Comparison of ENCODE assay signal across 8 cellular contexts in the genomic region with DNA sequence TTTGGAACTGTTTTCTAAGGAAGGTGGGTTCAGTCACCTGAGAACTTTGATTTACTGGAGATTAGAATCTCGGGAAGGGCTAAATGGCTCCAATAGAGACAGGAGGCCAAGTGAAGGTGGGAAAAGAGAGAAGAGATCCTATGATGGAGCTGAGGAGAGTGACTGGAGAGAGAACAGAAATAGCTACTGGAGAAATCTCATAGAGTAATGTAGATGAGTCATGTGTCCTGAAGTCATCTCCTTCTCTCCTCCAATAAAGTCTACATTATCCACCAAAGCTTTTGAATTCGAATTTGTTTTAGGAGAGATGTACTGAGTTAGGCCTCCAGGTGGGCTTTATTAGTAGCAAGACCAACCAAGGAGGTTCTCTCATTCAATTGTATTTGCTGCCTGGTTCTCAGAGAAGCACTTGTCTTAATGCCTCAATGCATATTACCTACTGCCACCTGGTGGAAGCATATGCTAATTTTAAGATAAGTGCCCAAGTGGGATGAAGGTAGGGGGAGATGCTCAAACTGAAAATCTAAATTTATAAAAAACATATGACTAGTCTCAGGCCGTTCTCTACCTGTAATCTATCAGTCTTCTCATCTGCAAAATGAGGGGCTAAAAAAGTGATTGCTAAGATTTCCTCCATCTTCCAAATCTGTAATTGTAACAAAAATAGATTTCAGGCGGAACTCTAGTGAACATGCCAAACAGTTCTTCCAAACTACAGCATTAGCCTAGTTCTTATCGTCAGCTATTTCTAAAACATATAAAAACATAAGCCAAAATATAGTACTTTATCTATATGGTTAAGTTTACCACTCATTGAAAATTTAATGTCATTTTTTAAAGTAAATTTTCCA. TPM values are rescaled to one million over a fixed set of nuclear protein-coding genes. Genes with fewer than 3 reads are reported as not detected.
DNase-seq lines count a peak whose midpoint lies in the region; ATAC-seq and TF ChIP-seq lines count a peak whose summit lies in the region.

No MANE protein-coding gene starts in this region.

- ATAC-seq in HG02623 (IDR thresholded peaks at IDR 0.05; ENCODE audit: unreplicated experiment) (peak; percentile 65), GM18520 (IDR thresholded peaks at IDR 0.05; ENCODE audit: unreplicated experiment) (no peak)

- H3K27ac ChIP-seq in liver (ENCODE audit: low read depth in 1 of 2, low read length in 2 of 2), result no peak overlapping the region

- H3K36me3 ChIP-seq in liver (ENCODE audit: control insufficient read depth in 4 of 4, insufficient read depth in 3 of 4, low read depth in 1 of 4, low read length in 3 of 4), result no peaks in the 10 kb centered on the region

- 56% methylated on average over 5 of the region's 5 CpGs for WGBS in liver

- peak; percentile 75 to 82 for TF ChIP-seq RAD21 in liver (IDR thresholded peaks at IDR 0.05)

- TF ChIP-seq CTCF in liver (IDR thresholded peaks at IDR 0.05; ENCODE audit: low read depth, low read length, missing input control), result peak; percentile 39

- H3K9ac ChIP-seq in liver (ENCODE audit: low read depth in 1 of 2, low read length in 2 of 2), result no peak overlapping the region

- H3K9me3 ChIP-seq in liver (ENCODE audit: control insufficient read depth in 4 of 4, low read length in 3 of 4), result no peaks in the 10 kb centered on the region

- DNase-seq in A172 (ENCODE audit: low spot score) (peak; percentile 46), EL (peak; percentile 56), NCI-H187 treated with DMSO at 0.1 percent for 48 hours (lab: John Stamatoyannopoulos, UW) (peak; percentile 5), astrocyte of the hippocampus (ENCODE audit: low read depth, low spot score) (peak; percentile 52), anterior cingulate cortex (lab: John Stamatoyannopoulos, UW) (no peak)

- no peak overlapping the region for H3K4me3 ChIP-seq in liver (ENCODE audit: low read depth in 1 of 3, low read length in 3 of 3)

- no peaks in the 10 kb centered on the region for H3K27me3 ChIP-seq in liver (ENCODE audit: control insufficient read depth in 4 of 4, insufficient read depth in 4 of 4, low read length in 3 of 4)

- H3K4me1 ChIP-seq in liver (ENCODE audit: control insufficient read depth in 4 of 4, insufficient read depth in 4 of 4, low read length in 3 of 4), result peaks cover 0 to 14% (median 9%) of the 10 kb centered on the region in 4 donors

TF ChIP-seq in liver, 16 proteins besides CTCF, POLR2A, EP300 and RAD21:
- TF ChIP-seq, protein P1, sequence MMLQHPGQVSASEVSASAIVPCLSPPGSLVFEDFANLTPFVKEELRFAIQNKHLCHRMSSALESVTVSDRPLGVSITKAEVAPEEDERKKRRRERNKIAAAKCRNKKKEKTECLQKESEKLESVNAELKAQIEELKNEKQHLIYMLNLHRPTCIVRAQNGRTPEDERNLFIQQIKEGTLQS (IDR thresholded peaks at IDR 0.05), result no peak
- TF ChIP-seq FOXA2 (IDR thresholded peaks at IDR 0.05) (no peak), JUND (IDR thresholded peaks at IDR 0.05) (peak in 1 of 2 donors; percentile 8), TAF1 (conservative IDR thresholded peaks at IDR 0.05) (no peak), YY1 (IDR thresholded peaks at IDR 0.05) (no peak), RXRA (IDR thresholded peaks at IDR 0.05) (peak in 1 of 2 donors; percentile 8), HNF4A (conservative IDR thresholded peaks at IDR 0.05) (peak in 1 of 2 donors; percentile 8)

RNA-seq across cellular contexts. Expression of gene TXK, which starts 24.4 kb away (rescaled TPM):
- not detected in 2 replicates for total RNA-seq in A172 (2014; rRNA removed; shearing (Covaris generic))
- 1 to 10 TPM; 1.2 to 4.9 TPM for total RNA-seq in liver
- polyA plus RNA-seq in liver, result 1 to 10 TPM in 1 of 2 donors, under 1 TPM in 1; 0.43 to 1.5 TPM

Comparison
In these comparisons a context has a peak if more than half of its experiments do, and no peak if none do; other contexts are left out.
1. DNase-seq: peak in A172 (single experiment), EL (single experiment), NCI-H187 treated with DMSO at 0.1 percent for 48 hours (single experiment) and astrocyte of the hippocampus (single experiment); none in anterior cingulate cortex (0 of 58).